Comparison of ENCODE assay signal across 8 cellular contexts in genomic region chr10:23095404-23095965, GRCh38. TPM values are rescaled to one million over a fixed set of nuclear protein-coding genes. Genes with fewer than 3 reads are reported as not detected.
DNase-seq lines count a peak whose midpoint lies in the region; ATAC-seq and TF ChIP-seq lines count a peak whose summit lies in the region.

MSRB2 (plus strand) TSS chr10:23095579; CDS start chr10:23095609, 30 bp downstream.

- intact Hi-C loops in CD14-positive monocyte (cut with micrococcal nuclease): no loop called here

- peak within 1 kb of the TSS; percentile 44 for H3K9ac ChIP-seq in endocrine pancreas (ENCODE audit: control insufficient read depth, insufficient read depth, low read length)
- peak within 1 kb of the TSS; percentile 68 for H3K9ac ChIP-seq in mesendoderm (ENCODE audit: low read length)

- no peak within 1 kb of the TSS for H4K5ac ChIP-seq in mesendoderm (ENCODE audit: low read length)

- peaks cover 0 to 2% (median 0%) of the 10 kb centered on the region in 3 donors for H3K27me3 Mint-ChIP-seq in CD14-positive monocyte (ENCODE audit: low read depth in 3 of 3)

- no peak within 1 kb of the TSS for H3K23ac ChIP-seq in mesendoderm (ENCODE audit: low read length)

- no peak within 1 kb of the TSS for H2AK5ac ChIP-seq in mesendoderm (ENCODE audit: low read length)

- peak within 1 kb of the TSS; percentile 80 to 97 (median 91) for H3K27ac Mint-ChIP-seq in CD14-positive monocyte

- DNase-seq in CD14-positive monocyte (ENCODE audit: low spot score) (peak; percentile 67), NCI-H82 treated with DMSO at 0.1 percent for 48 hours (lab: John Stamatoyannopoulos, UW; ENCODE audit: unreplicated experiment) (peak; percentile 66), mesendoderm (peak; percentile 97)
- peak; percentile 13 to 33 (median 30) for DNase-seq in activated CD8-positive, alpha-beta memory T cell treated with anti-CD3 and anti-CD28 coated beads for 48 hours (ENCODE audit: low read depth in 2 of 3, low spot score in 2 of 3)
- peak; percentile 55 for DNase-seq in stimulated activated CD8-positive, alpha-beta memory T cell treated with anti-CD3 and anti-CD28 coated beads, Interleukin-12 subunit alpha, Interleukin-12 subunit beta, amount 100 ng/mL, for 4 hours (ENCODE audit: low read depth)

- peak within 1 kb of the TSS; percentile 84 for H3K4ac ChIP-seq in mesendoderm (ENCODE audit: low read depth, low read length)

- peak within 1 kb of the TSS; percentile 56 for H2BK120ac ChIP-seq in mesendoderm (ENCODE audit: low read depth, low read length)

- H3K79me2 ChIP-seq in mesendoderm (ENCODE audit: control insufficient read depth, insufficient read depth, low read length): no peaks in the 10 kb centered on the region

- no peak within 1 kb of the TSS for H2BK5ac ChIP-seq in mesendoderm (ENCODE audit: low read length)

- H4K8ac ChIP-seq in mesendoderm (ENCODE audit: low read depth, low read length): peak within 1 kb of the TSS; percentile 91

- peaks cover 10 to 23% (median 18%) of the 10 kb centered on the region in 7 donors for H3K9me3 Mint-ChIP-seq in CD14-positive monocyte

- peaks cover 26% of the 10 kb centered on the region for H3K4me1 Mint-ChIP-seq in CD14-positive monocyte

- H3K4me1 ChIP-seq in endocrine pancreas (ENCODE audit: control insufficient read depth, insufficient read depth, low read length) (peaks cover 8% of the 10 kb centered on the region), mesendoderm (ENCODE audit: control insufficient read depth, low read depth, low read length) (peaks cover 4% of the 10 kb centered on the region)

- H3K4me3 Mint-ChIP-seq in CD14-positive monocyte: peak within 1 kb of the TSS; percentile 87 to 92

- peaks cover 8 to 9% of the 10 kb centered on the region in 2 donors for H3K36me3 Mint-ChIP-seq in CD14-positive monocyte

- peak within 1 kb of the TSS; percentile 76 for H3K27ac ChIP-seq in mesendoderm (ENCODE audit: low read depth, low read length)

- peak within 1 kb of the TSS; percentile 97 for H3K18ac ChIP-seq in mesendoderm (ENCODE audit: low read length)

- H3K4me3 ChIP-seq in endocrine pancreas (ENCODE audit: control insufficient read depth, insufficient read depth, low read length) (peak within 1 kb of the TSS; percentile 70), mesendoderm (ENCODE audit: low read length) (peak within 1 kb of the TSS; percentile 29)

- WGBS in mesendoderm (ENCODE audit: extremely low coverage, insufficient coverage, low lambda C conversion rate): no CpG with 5 or more reads among the region's 50 CpGs

- no peaks in the 10 kb centered on the region for H3K9me3 ChIP-seq in endocrine pancreas (ENCODE audit: control insufficient read depth, low read length)

- TF ChIP-seq CTCF in CD14-positive monocyte (IDR thresholded peaks at IDR 0.05): no peak

- peak within 1 kb of the TSS; percentile 80 for H3K56ac ChIP-seq in mesendoderm (ENCODE audit: low read length)

- H3K27me3 ChIP-seq in endocrine pancreas (ENCODE audit: control insufficient read depth, insufficient read depth, low read length) (no peaks in the 10 kb centered on the region), mesendoderm (ENCODE audit: insufficient read depth, low read length, poor library complexity) (no peaks in the 10 kb centered on the region)

- no peak within 1 kb of the TSS for H2BK15ac ChIP-seq in mesendoderm (replicated peaks; ENCODE audit: low read depth)

- H3K36me3 ChIP-seq in endocrine pancreas (ENCODE audit: control insufficient read depth, insufficient read depth, low read length): no peaks in the 10 kb centered on the region
- no peaks in the 10 kb centered on the region for H3K36me3 ChIP-seq in mesendoderm (ENCODE audit: control insufficient read depth, insufficient read depth, low read length)

- H3K4me2 ChIP-seq in mesendoderm (ENCODE audit: low read length): peak within 1 kb of the TSS; percentile 56

- peak; percentile 82 for ATAC-seq in GM19324 (IDR thresholded peaks at IDR 0.05; ENCODE audit: low FRiP score, unreplicated experiment)
- ATAC-seq in HG03460 (IDR thresholded peaks at IDR 0.05; ENCODE audit: unreplicated experiment): peak; percentile 77

- no peaks in the 10 kb centered on the region for H3K79me1 ChIP-seq in mesendoderm (ENCODE audit: low read length)

RNA-seq across cellular contexts. Expression of gene MSRB2, which starts in this region (rescaled TPM):
- polyA plus RNA-seq in CD14-positive monocyte: 10 to 100 TPM; 31.6 to 37.3 TPM
- polyA plus RNA-seq in mesendoderm (2013, experiment 1 of 2): 5.2 TPM
- polyA plus RNA-seq in mesendoderm (2013, experiment 2 of 2): 5.4 TPM

Comparison
In these comparisons a context has a peak if more than half of its experiments do, and no peak if none do; other contexts are left out.
1. Peak in every context shown above with its lines: DNase-seq, ATAC-seq, H3K4me3 ChIP-seq and H3K27ac ChIP-seq.
2. DNase-seq: peak in every context shown above with its lines; median percentile 97 in mesendoderm; 67 in CD14-positive monocyte; 66 in NCI-H82 treated with DMSO at 0.1 percent for 48 hours; 55 in stimulated activated CD8-positive, alpha-beta memory T cell treated with anti-CD3 and anti-CD28 coated beads, Interleukin-12 subunit alpha, Interleukin-12 subunit beta, amount 100 ng/mL, for 4 hours; 30 in activated CD8-positive, alpha-beta memory T cell treated with anti-CD3 and anti-CD28 coated beads for 48 hours.